In the genomic region with DNA sequence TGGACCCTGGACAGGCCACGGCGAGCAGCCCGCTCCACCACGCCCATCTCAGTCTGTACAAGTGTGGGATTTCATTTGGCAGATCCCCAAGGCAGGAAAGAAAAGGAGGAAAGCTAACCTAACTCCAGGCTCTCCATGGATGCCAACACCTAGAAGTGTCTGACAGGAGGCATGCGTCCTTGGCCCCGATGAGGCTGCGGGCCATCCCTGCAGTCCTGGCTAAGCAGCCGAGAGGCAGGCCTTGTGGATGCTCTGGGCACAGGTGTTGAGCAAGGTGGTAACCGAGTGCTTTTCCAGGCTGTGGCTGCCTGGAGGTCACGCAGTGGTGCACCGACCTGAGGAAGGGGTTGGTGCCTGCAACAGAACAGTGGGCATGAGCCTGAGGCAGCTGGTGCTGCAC, we compare ENCODE assay signal across 11 cellular contexts. TPM values are rescaled to one million over a fixed set of nuclear protein-coding genes. Genes with fewer than 3 reads are reported as not detected.
"Had no signal": no experiment of that assay in that cellular context is flagged by ENCODE, and none has a peak within 500 bp of the region (broad histone marks: within the 10 kb centered on the region; RNA-seq: fewer than 3 reads in every experiment).

No MANE protein-coding gene starts in this region.

RNA-seq across cellular contexts. Expression of a gene that starts 59.0 kb away (rescaled TPM):
- total RNA-seq: activated B cell treated with CpG ODN at 0.5 μM for 24 hours; activated CD4-positive, alpha-beta memory T cell treated with anti-CD3 and anti-CD28 coated beads, Interleukin-2, amount 10 ng/mL, durations not matched to agents 7 days and 5 days; activated CD4-positive, alpha-beta T cell treated with anti-CD3 and anti-CD28 coated beads for 36 hours; activated CD4-positive, alpha-beta T cell treated with anti-CD3 and anti-CD28 coated beads, Interleukin-2, amount 10 ng/mL, durations not matched to agents 7 days and 5 days; activated CD8-positive, alpha-beta memory T cell treated with anti-CD3 and anti-CD28 coated beads, Interleukin-2, amount 10 ng/mL, durations not matched to agents 7 days and 5 days; activated CD8-positive, alpha-beta T cell treated with anti-CD3 and anti-CD28 coated beads, Interleukin-2, amount 10 ng/mL, durations not matched to agents 7 days and 5 days; activated naive CD8-positive, alpha-beta T cell treated with anti-CD3 and anti-CD28 coated beads, Interleukin-2, amount 10 ng/mL, durations not matched to agents 7 days and 5 days; activated T-helper 2 cell treated with anti-CD3 and anti-CD28 coated beads, Interferon-gamma antibody, Interleukin-2, Interleukin-4, amounts not matched to agents 10 μg/mL and 5 μg/mL and 100 μg/mL, durations not matched to agents 14 hours and 24 hours and 36 hours; ascending aorta; bronchial epithelial cell; cardiac muscle cell had no signal
